In genomic region chr10:50322075-50322474, GRCh38 we compare ENCODE assay signal across 12 cellular contexts.
DNase-seq lines count a peak whose midpoint lies in the region; ATAC-seq and TF ChIP-seq lines count a peak whose summit lies in the region.
"Had no signal": no experiment of that assay in that cellular context is flagged by ENCODE, and none has a peak within 500 bp of the region (broad histone marks: within the 10 kb centered on the region; RNA-seq: fewer than 3 reads in every experiment).

No MANE protein-coding gene starts in this region.

- H3K4me3 Mint-ChIP-seq in activated T-helper 17 cell treated with anti-CD3 and anti-CD28 coated beads, Interleukin-2, amount 50 U/mL, for 72 hours = no peak overlapping the region
- H3K4me3 Mint-ChIP-seq in activated naive CD4-positive, alpha-beta T cell treated with anti-CD3 and anti-CD28 coated beads, Interleukin-2, amount 10 ng/mL, durations not matched to agents 7 days and 5 days = no peak overlapping the region

- 23 to 27% methylated on average over 3 of the region's 3 CpGs for WGBS in GM23248 (ENCODE audit: low coverage in 1 of 2, low lambda C conversion rate in 2 of 2, missing lambda C conversion rate in 2 of 2), 2 experiments

- no peak for TF ChIP-seq CTCF in foreskin fibroblast (IDR thresholded peaks at IDR 0.05; ENCODE audit: low read depth, low read length)

- no peaks in the 10 kb centered on the region for H3K9me2 ChIP-seq in GM23248 (ENCODE audit: insufficient read depth)

- CTCF ChIA-PET in activated naive CD4-positive, alpha-beta T cell treated with anti-CD3 and anti-CD28 coated beads, Interleukin-2, amount 10 ng/mL, durations not matched to agents 7 days and 5 days (lab: Charles Lee) = no interaction called here

- ATAC-seq in activated T-helper 17 cell treated with anti-CD3 and anti-CD28 coated beads, Interleukin-2, amount 50 U/mL, for 72 hours (replicated peaks) = peak; percentile 38
- no peak for ATAC-seq in GM21723 (IDR thresholded peaks at IDR 0.05; ENCODE audit: unreplicated experiment)
- ATAC-seq in GM21737 (IDR thresholded peaks at IDR 0.05; ENCODE audit: unreplicated experiment) = no peak

- H3F3A ChIP-seq in GM23248 (ENCODE audit: insufficient read depth) = peaks cover 30% of the 10 kb centered on the region

- H3K4me3 ChIP-seq in GM23248 (no peak overlapping the region), foreskin fibroblast (ENCODE audit: low read depth in 1 of 2, low read length in 2 of 2) (no peak overlapping the region)
- H3K4me3 ChIP-seq: smooth muscle cell had no signal

- H3K27ac Mint-ChIP-seq in activated T-helper 17 cell treated with anti-CD3 and anti-CD28 coated beads, Interleukin-2, amount 50 U/mL, for 72 hours = no peak overlapping the region
- H3K27ac Mint-ChIP-seq in activated naive CD4-positive, alpha-beta T cell treated with anti-CD3 and anti-CD28 coated beads, Interleukin-2, amount 10 ng/mL, durations not matched to agents 7 days and 5 days = no peak overlapping the region

- H3K9me3 ChIP-seq in GM23248 (ENCODE audit: low read depth) = no peaks in the 10 kb centered on the region

- H3K4me1 Mint-ChIP-seq in activated T-helper 17 cell treated with anti-CD3 and anti-CD28 coated beads, Interleukin-2, amount 50 U/mL, for 72 hours = peaks cover 9% of the 10 kb centered on the region
- peaks cover 24% of the 10 kb centered on the region for H3K4me1 Mint-ChIP-seq in activated naive CD4-positive, alpha-beta T cell treated with anti-CD3 and anti-CD28 coated beads, Interleukin-2, amount 10 ng/mL, durations not matched to agents 7 days and 5 days

- peak overlapping the region; percentile 31; the same call in 1 of the 2 replicates for H3K27ac ChIP-seq in GM23248

- peak overlapping the region; percentile 25 for H3K4me2 ChIP-seq in GM23248 (ENCODE audit: unreplicated experiment)
- H3K4me2 ChIP-seq: smooth muscle cell had no signal

- H3K9ac ChIP-seq in GM23248 = peak overlapping the region; percentile 29; the same call in 1 of the 2 replicates

- H3K27me3 ChIP-seq in GM23248 (replicated peaks; ENCODE audit: insufficient read depth) = no peaks in the 10 kb centered on the region

- H3K79me2 ChIP-seq in GM23248 (ENCODE audit: insufficient read depth) = peaks cover 17% of the 10 kb centered on the region; the same call in 1 of the 2 replicates

- H3K9me3 Mint-ChIP-seq in activated T-helper 17 cell treated with anti-CD3 and anti-CD28 coated beads, Interleukin-2, amount 50 U/mL, for 72 hours = no peaks in the 10 kb centered on the region
- H3K9me3 Mint-ChIP-seq in activated naive CD4-positive, alpha-beta T cell treated with anti-CD3 and anti-CD28 coated beads, Interleukin-2, amount 10 ng/mL, durations not matched to agents 7 days and 5 days = no peaks in the 10 kb centered on the region

- H3K4me1 ChIP-seq in GM23248 (ENCODE audit: insufficient read depth) = peaks cover 33% of the 10 kb centered on the region

- no peaks in the 10 kb centered on the region for H3K36me3 ChIP-seq in GM23248 (ENCODE audit: low read depth)

- no peak overlapping the region for H2AFZ ChIP-seq in GM23248

- in situ Hi-C loops in GM23248 (cut with MboI) = no loop called here

- DNase-seq in CD1c-positive myeloid dendritic cell (ENCODE audit: extremely low spot score) (peak; percentile 47), GM23248 (peak; percentile 79), foreskin fibroblast (peak; percentile 33 to 65), GM19238 (ENCODE audit: insufficient read length, low spot score) (no peak)
- DNase-seq in activated naive CD4-positive, alpha-beta T cell treated with anti-CD3 and anti-CD28 coated beads, Interleukin-2, amount 10 ng/mL, durations not matched to agents 7 days and 5 days = no peak
- DNase-seq: cerebellar nuclear complex; MM.1S; NK-92 treated with Interleukin-12 subunit alpha and Interleukin-12 subunit beta, amount 100 ng/mL, for 24 hours had no signal

- H4K20me1 ChIP-seq in GM23248 (ENCODE audit: insufficient read depth) = no peaks in the 10 kb centered on the region

- no peaks in the 10 kb centered on the region for H3K27me3 Mint-ChIP-seq in activated T-helper 17 cell treated with anti-CD3 and anti-CD28 coated beads, Interleukin-2, amount 50 U/mL, for 72 hours
- H3K27me3 Mint-ChIP-seq in activated naive CD4-positive, alpha-beta T cell treated with anti-CD3 and anti-CD28 coated beads, Interleukin-2, amount 10 ng/mL, durations not matched to agents 7 days and 5 days = no peaks in the 10 kb centered on the region

- H3K36me3 Mint-ChIP-seq in activated T-helper 17 cell treated with anti-CD3 and anti-CD28 coated beads, Interleukin-2, amount 50 U/mL, for 72 hours (ENCODE audit: low read depth) = peaks cover 49% of the 10 kb centered on the region
- H3K36me3 Mint-ChIP-seq in activated naive CD4-positive, alpha-beta T cell treated with anti-CD3 and anti-CD28 coated beads, Interleukin-2, amount 10 ng/mL, durations not matched to agents 7 days and 5 days = peaks cover 9% of the 10 kb centered on the region

Comparison
In these comparisons a context has a peak if more than half of its experiments do, and no peak if none do; other contexts are left out.
1. DNase-seq: peak in CD1c-positive myeloid dendritic cell (single experiment), GM23248 (single experiment) and foreskin fibroblast (2 of 2); none in activated naive CD4-positive, alpha-beta T cell treated with anti-CD3 and anti-CD28 coated beads, Interleukin-2, amount 10 ng/mL, durations not matched to agents 7 days and 5 days (single experiment) and GM19238 (single experiment).